In the genomic region with DNA sequence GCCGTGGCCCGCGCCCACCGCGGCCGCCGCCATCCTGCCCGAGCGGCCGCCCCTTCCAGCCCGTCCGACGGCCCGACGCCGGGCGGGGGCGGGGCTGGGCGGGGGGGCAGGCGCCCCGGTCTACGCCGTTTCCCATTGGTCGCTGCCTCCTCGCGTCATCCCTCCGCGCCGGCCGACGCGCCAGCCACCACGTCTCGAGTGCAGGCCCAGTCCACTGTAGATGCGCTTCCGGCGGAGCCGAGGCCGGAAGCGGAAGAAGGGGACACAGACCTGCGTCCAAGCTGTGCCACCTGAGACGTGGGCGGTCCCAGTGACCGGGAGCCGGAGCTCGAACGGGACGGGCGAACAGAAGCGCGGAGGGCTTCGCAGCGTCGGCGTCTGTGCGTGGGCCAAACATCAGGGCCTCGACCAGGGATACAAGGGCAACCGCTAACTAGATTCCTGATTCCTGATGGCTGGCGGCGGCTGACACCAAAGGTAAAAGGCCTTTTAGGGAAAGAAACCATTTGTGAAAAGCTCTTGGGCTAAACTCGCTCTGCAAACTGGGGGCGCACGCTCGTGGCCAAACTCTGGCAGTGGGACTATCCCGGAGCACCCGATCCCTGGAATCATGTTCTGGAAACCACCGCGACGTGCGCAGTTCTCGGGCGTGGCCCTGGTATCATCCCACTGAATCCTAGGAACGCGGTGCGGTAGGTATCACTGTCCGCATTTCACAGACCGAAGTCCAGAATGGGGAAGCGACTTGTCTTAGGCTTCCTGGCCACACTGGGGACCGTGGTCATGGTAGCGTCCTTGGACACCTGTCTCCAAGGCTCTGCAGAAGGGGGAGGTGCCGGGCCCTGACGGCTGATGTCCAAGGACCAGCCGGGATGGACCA, we compare ENCODE assay signal across 8 cellular contexts. TPM values are rescaled to one million over a fixed set of nuclear protein-coding genes. Genes with fewer than 3 reads are reported as not detected.
A peak's percentile ranks its signal among the peaks of the same experiment; 100 is the strongest.
DNase-seq lines count a peak whose midpoint lies in the region; ATAC-seq and TF ChIP-seq lines count a peak whose summit lies in the region.

A gene (minus strand): TSS at position 84 of the 880 bp plus-strand sequence. CDS start 51 bp downstream, at position 33.

- peak within 1 kb of the TSS; percentile 20 for H3K27ac ChIP-seq in adipose tissue (ENCODE audit: low read depth, low read length)
- peak within 1 kb of the TSS; percentile 52 for H3K27ac ChIP-seq in trophoblast cell (ENCODE audit: low read depth, low read length)
- peak within 1 kb of the TSS; percentile 39 to 92 (median 87) for H3K27ac ChIP-seq in tibial nerve

- H3K36me3 Mint-ChIP-seq in T-cell, result peaks cover 17% of the 10 kb centered on the region

- peak within 1 kb of the TSS; percentile 25 for H2BK12ac ChIP-seq in trophoblast cell (ENCODE audit: low read length)

- peak within 1 kb of the TSS; percentile 73 for H2BK120ac ChIP-seq in trophoblast cell (ENCODE audit: insufficient read depth, low read length, poor library complexity)

- H4K91ac ChIP-seq in trophoblast cell (ENCODE audit: low read depth, low read length), result peak within 1 kb of the TSS; percentile 71

- peak; percentile 77 for ATAC-seq in HG02840 (IDR thresholded peaks at IDR 0.05; ENCODE audit: low FRiP score, unreplicated experiment)
- ATAC-seq in T-cell (replicated peaks in 1 of 4), result peak; percentile 91 to 93 (median 92)

- TF ChIP-seq CTCF in GM13976 (IDR thresholded peaks at IDR 0.05; ENCODE audit: borderline replicate concordance, control extremely low read depth, extremely low read depth, insufficient read depth, missing control alignments), result no peak
- TF ChIP-seq CTCF in tibial nerve (IDR thresholded peaks at IDR 0.05), result peak in 1 of 5 experiments; percentile 46

- peaks cover 17% of the 10 kb centered on the region for H3K79me2 ChIP-seq in trophoblast cell (ENCODE audit: control insufficient read depth, insufficient read depth, low read length, poor library complexity)

- H3K27me3 Mint-ChIP-seq in T-cell, result no peaks in the 10 kb centered on the region

- peak within 1 kb of the TSS; percentile 60 for H2AK5ac ChIP-seq in trophoblast cell (ENCODE audit: low read length)

- H3K36me3 ChIP-seq in trophoblast cell (ENCODE audit: control insufficient read depth in 1 of 2, insufficient read depth in 2 of 2, low read length in 2 of 2) (peaks cover 40 to 45% of the 10 kb centered on the region in 2 experiments), tibial nerve (peaks cover 0 to 67% (median 10%) of the 10 kb centered on the region in 3 donors)

- TF ChIP-seq EP300 in tibial nerve (IDR thresholded peaks at IDR 0.05), result peak; percentile 96 to 98

- H2BK5ac ChIP-seq in trophoblast cell (ENCODE audit: low read depth, low read length, poor library complexity), result peak within 1 kb of the TSS; percentile 32

- POLR2A ChIA-PET in T-cell (lab: Charles Lee), result no interaction called here

- peak within 1 kb of the TSS; percentile 65 for H3K14ac ChIP-seq in trophoblast cell (ENCODE audit: low read length)

- peak within 1 kb of the TSS; percentile 72 for H2AFZ ChIP-seq in trophoblast cell (ENCODE audit: insufficient read depth, low read length, poor library complexity)

- H3K9ac ChIP-seq in trophoblast cell (ENCODE audit: low read length), result peak within 1 kb of the TSS; percentile 99

- H3K9me3 ChIP-seq in trophoblast cell (ENCODE audit: insufficient read depth, low read depth, low read length) (peaks cover 1% of the 10 kb centered on the region), tibial nerve (no peaks in the 10 kb centered on the region)

- peak within 1 kb of the TSS; percentile 55 for H4K8ac ChIP-seq in trophoblast cell (ENCODE audit: low read depth, low read length)

- peak within 1 kb of the TSS; percentile 89 for H3K18ac ChIP-seq in trophoblast cell (ENCODE audit: low read length)

- peaks cover 55 to 70% (median 64%) of the 10 kb centered on the region in 3 donors for H3K4me1 Mint-ChIP-seq in T-cell

- peak within 1 kb of the TSS; percentile 68 for H4K12ac ChIP-seq in trophoblast cell (ENCODE audit: low read depth, low read length)

- H3K4me2 ChIP-seq in trophoblast cell (ENCODE audit: low read length), result peak within 1 kb of the TSS; percentile 98

- in situ Hi-C loops in GM13976 (cut with MboI; ENCODE audit: low sequenced_read_pairs, unreplicated experiment), result no loop called here

- H3K4me3 ChIP-seq in trophoblast cell (ENCODE audit: low read depth, low read length) (peak within 1 kb of the TSS; percentile 100), tibial nerve (peak within 1 kb of the TSS; percentile 67 to 98 (median 90))

- CTCF ChIA-PET in T-cell (lab: Charles Lee), result no interaction called here

- peak within 1 kb of the TSS; percentile 62 for H3K4ac ChIP-seq in trophoblast cell (ENCODE audit: low read depth, low read length)

- DNase-seq in GM13976 (ENCODE audit: low spot score) (peak; percentile 100), NCI-H1436 (lab: John Stamatoyannopoulos, UW) (peak; percentile 95), T-cell (peak; percentile 77 to 91 (median 86)), cardiac septum (ENCODE audit: low spot score) (peak; percentile 98), trophoblast cell (peak; percentile 98 to 99), tibial nerve (ENCODE audit: low spot score in 2 of 2) (peak; percentile 90)

- H3K79me1 ChIP-seq in trophoblast cell (ENCODE audit: low read length), result peaks cover 12% of the 10 kb centered on the region

- intact Hi-C loops in cardiac septum (cut with DNase I), result loop anchor here (1.0 to 2.0 kb wide), 3 partner anchors 12 to 56 kb away; a partner anchor contains a TSS

- TF ChIP-seq POLR2A in tibial nerve (IDR thresholded peaks at IDR 0.05), result peak; percentile 20 to 85

- H3K23ac ChIP-seq in trophoblast cell (ENCODE audit: low read length), result no peak within 1 kb of the TSS

- H3K27me3 ChIP-seq in trophoblast cell (ENCODE audit: insufficient read depth, low read length) (no peaks in the 10 kb centered on the region), tibial nerve (no peaks in the 10 kb centered on the region)

- H3K27ac Mint-ChIP-seq in T-cell, result peak within 1 kb of the TSS; percentile 94 to 99

- H3K9me3 Mint-ChIP-seq in T-cell, result no peaks in the 10 kb centered on the region

- H3K4me3 Mint-ChIP-seq in T-cell, result peak within 1 kb of the TSS; percentile 90 to 98 (median 92)

- WGBS in adipose tissue, 3 donors, result 0 to 1% (median 1%) methylated on average over 65 to 83 of the region's 83 CpGs
- no CpG with 5 or more reads among the region's 83 CpGs for WGBS in trophoblast cell (ENCODE audit: extremely low coverage, insufficient coverage, insufficient read length)
- 0 to 2% methylated on average over 30 to 60 of the region's 83 CpGs for WGBS in tibial nerve, 2 donors

- H3K4me1 ChIP-seq in trophoblast cell (ENCODE audit: control insufficient read depth in 1 of 2, insufficient read depth in 2 of 2, low read length in 2 of 2) (peaks cover 18 to 34% of the 10 kb centered on the region in 2 experiments), tibial nerve (peaks cover 0 to 60% (median 25%) of the 10 kb centered on the region in 4 donors)

RNA-seq across cellular contexts. Expression of the gene that starts here (rescaled TPM):
- 10 to 100 TPM; 32.7 to 67.5 (median 36.9) TPM for total RNA-seq in T-cell
- 10 to 100 TPM; 17.1 to 26.3 (median 19.9) TPM for polyA plus RNA-seq in adipose tissue
- 26.7 TPM for total RNA-seq in cardiac septum
- 101 TPM in 2 replicates for polyA plus RNA-seq in trophoblast cell (2013)
- total RNA-seq in tibial nerve, result 10 to 100 TPM; 24.9 to 29.5 (median 28.0) TPM

Comparison
In these comparisons a context has a peak if more than half of its experiments do, and no peak if none do; other contexts are left out.
1. Peak in every context shown above with its lines: DNase-seq, ATAC-seq, H3K4me3 ChIP-seq and H3K27ac ChIP-seq.
2. H3K27ac ChIP-seq: peak in every context shown above with its lines; median percentile 87 in tibial nerve; 52 in trophoblast cell; 20 in adipose tissue.